ENCODE assay signal across 8 cellular contexts in genomic region chr9:504921-505821, GRCh38. TPM values are rescaled to one million over a fixed set of nuclear protein-coding genes. Genes with fewer than 3 reads are reported as not detected.
DNase-seq lines count a peak whose midpoint lies in the region; ATAC-seq, FAIRE-seq and TF ChIP-seq lines count a peak whose summit lies in the region.

No MANE protein-coding gene starts in this region.

- H3K36me3 Mint-ChIP-seq in activated T-cell treated with anti-CD3 and anti-CD28 coated beads, Interleukin-2, amount 50 U/mL, for 4 hours (ENCODE audit: insufficient read depth) = peaks cover 3% of the 10 kb centered on the region
- peaks cover 9% of the 10 kb centered on the region for H3K36me3 Mint-ChIP-seq in neural progenitor cell

- H3K9me3 ChIP-seq in gastroesophageal sphincter (no peaks in the 10 kb centered on the region), neural progenitor cell (ENCODE audit: low read depth) (no peaks in the 10 kb centered on the region)

- TF ChIP-seq CTCF in gastroesophageal sphincter (IDR thresholded peaks at IDR 0.05) (no peak), neural progenitor cell (IDR thresholded peaks at IDR 0.05) (no peak)

- H3K36me3 ChIP-seq in gastroesophageal sphincter (peaks cover 0 to 5% of the 10 kb centered on the region in 2 donors), neural progenitor cell (no peaks in the 10 kb centered on the region)

- H3K27me3 ChIP-seq in gastroesophageal sphincter (no peaks in the 10 kb centered on the region), neural progenitor cell (peaks cover 36% of the 10 kb centered on the region)

- H3K4me1 ChIP-seq in gastroesophageal sphincter = peaks cover 0 to 31% (median 3%) of the 10 kb centered on the region in 3 donors
- H3K4me1 ChIP-seq in neural progenitor cell = peaks cover 11% of the 10 kb centered on the region

- peaks cover 2% of the 10 kb centered on the region for H3K27me3 Mint-ChIP-seq in activated T-cell treated with anti-CD3 and anti-CD28 coated beads, Interleukin-2, amount 50 U/mL, for 4 hours (ENCODE audit: low read depth)
- H3K27me3 Mint-ChIP-seq in neural progenitor cell (ENCODE audit: insufficient read depth, low read depth) = peaks cover 15% of the 10 kb centered on the region

- ATAC-seq in GM19043 (IDR thresholded peaks at IDR 0.05; ENCODE audit: low read depth, unreplicated experiment) = peak; percentile 10
- peak; percentile 31 for ATAC-seq in HG03354 (IDR thresholded peaks at IDR 0.05; ENCODE audit: poor library complexity, severe bottlenecking, unreplicated experiment)
- ATAC-seq in activated T-cell treated with anti-CD3 and anti-CD28 coated beads, Interleukin-2, amount 50 U/mL, for 4 hours = peak; percentile 25 to 39
- peak; percentile 54 for ATAC-seq in gastroesophageal sphincter

- H3K27ac Mint-ChIP-seq in neural progenitor cell = no peak overlapping the region

- H3K9ac ChIP-seq in neural progenitor cell = no peak overlapping the region

- H3K4me3 ChIP-seq in gastroesophageal sphincter (peak overlapping the region; percentile 63 to 70), neural progenitor cell (peak overlapping the region; percentile 87)

- peak overlapping the region; percentile 78 for H3K4me3 Mint-ChIP-seq in activated T-cell treated with anti-CD3 and anti-CD28 coated beads, Interleukin-2, amount 50 U/mL, for 4 hours
- H3K4me3 Mint-ChIP-seq in neural progenitor cell = peak overlapping the region; percentile 91

- no peaks in the 10 kb centered on the region for H3K9me3 Mint-ChIP-seq in activated T-cell treated with anti-CD3 and anti-CD28 coated beads, Interleukin-2, amount 50 U/mL, for 4 hours
- no peaks in the 10 kb centered on the region for H3K9me3 Mint-ChIP-seq in neural progenitor cell

- DNase-seq in AG08396 (ENCODE audit: low spot score) (peak; percentile 17), neural progenitor cell (ENCODE audit: low spot score) (peak; percentile 63), NCI-H446 treated with DMSO at 0.1 percent for 48 hours (lab: John Stamatoyannopoulos, UW) (no peak), urothelium cell line (ENCODE audit: low spot score) (no peak)
- peak; percentile 7 for DNase-seq in activated T-cell treated with anti-CD3 and anti-CD28 coated beads, Interleukin-2, amount 50 U/mL, for 4 hours

- H3K4me1 Mint-ChIP-seq in activated T-cell treated with anti-CD3 and anti-CD28 coated beads, Interleukin-2, amount 50 U/mL, for 4 hours (ENCODE audit: low read depth) = peaks cover 38% of the 10 kb centered on the region
- peaks cover 21% of the 10 kb centered on the region for H3K4me1 Mint-ChIP-seq in neural progenitor cell

- peaks cover 10% of the 10 kb centered on the region for H3F3A ChIP-seq in neural progenitor cell (ENCODE audit: low read depth)

- FAIRE-seq in urothelium cell line (lab: Jason Lieb, UNC) = no peak

- peak overlapping the region; percentile 90 for H2AFZ ChIP-seq in neural progenitor cell (replicated peaks)

- peak overlapping the region; percentile 22 to 91 (median 84) for H3K27ac ChIP-seq in gastroesophageal sphincter
- H3K27ac ChIP-seq in neural progenitor cell = no peak overlapping the region

- TF ChIP-seq POLR2A in gastroesophageal sphincter (IDR thresholded peaks at IDR 0.05) = no peak

- peak overlapping the region; percentile 91 for H3K4me2 ChIP-seq in neural progenitor cell

- WGBS in gastroesophageal sphincter (ENCODE audit: low coverage in 1 of 2), 2 donors = 9 to 19% methylated on average over 2 to 8 of the region's 94 CpGs

- peaks cover 19% of the 10 kb centered on the region for H3K79me2 ChIP-seq in neural progenitor cell (ENCODE audit: low read depth)

- no peak for TF ChIP-seq EP300 in gastroesophageal sphincter (IDR thresholded peaks at IDR 0.05)

- H4K20me1 ChIP-seq in neural progenitor cell (ENCODE audit: low read depth) = peaks cover 7% of the 10 kb centered on the region

RNA-seq across cellular contexts. Expression of gene KANK1, which starts 0.7 kb away (rescaled TPM):
- 1 to 10 TPM in 2 of 3 donors, under 1 TPM in 1; 0.87 to 9.3 (median 3.6) TPM for total RNA-seq in activated T-cell treated with anti-CD3 and anti-CD28 coated beads, Interleukin-2, amount 50 U/mL, for 4 hours
- total RNA-seq in gastroesophageal sphincter = 100 to 1,000 TPM; 133 to 372 (median 163) TPM
- total RNA-seq in neural progenitor cell (ENCODE audit: low replicate concordance) = 24.5 and 27.9 TPM in 2 replicates

Comparison
In these comparisons a context has a peak if more than half of its experiments do, and no peak if none do; other contexts are left out.
1. DNase-seq: peak in AG08396 (single experiment), activated T-cell treated with anti-CD3 and anti-CD28 coated beads, Interleukin-2, amount 50 U/mL, for 4 hours (single experiment) and neural progenitor cell (single experiment); none in NCI-H446 treated with DMSO at 0.1 percent for 48 hours (single experiment) and urothelium cell line (single experiment).
2. Peak in every context shown above with its lines, with median percentiles within 50 percentile points of each other: ATAC-seq.